Comparison of ENCODE assay signal across 1 cellular context in the genomic region with DNA sequence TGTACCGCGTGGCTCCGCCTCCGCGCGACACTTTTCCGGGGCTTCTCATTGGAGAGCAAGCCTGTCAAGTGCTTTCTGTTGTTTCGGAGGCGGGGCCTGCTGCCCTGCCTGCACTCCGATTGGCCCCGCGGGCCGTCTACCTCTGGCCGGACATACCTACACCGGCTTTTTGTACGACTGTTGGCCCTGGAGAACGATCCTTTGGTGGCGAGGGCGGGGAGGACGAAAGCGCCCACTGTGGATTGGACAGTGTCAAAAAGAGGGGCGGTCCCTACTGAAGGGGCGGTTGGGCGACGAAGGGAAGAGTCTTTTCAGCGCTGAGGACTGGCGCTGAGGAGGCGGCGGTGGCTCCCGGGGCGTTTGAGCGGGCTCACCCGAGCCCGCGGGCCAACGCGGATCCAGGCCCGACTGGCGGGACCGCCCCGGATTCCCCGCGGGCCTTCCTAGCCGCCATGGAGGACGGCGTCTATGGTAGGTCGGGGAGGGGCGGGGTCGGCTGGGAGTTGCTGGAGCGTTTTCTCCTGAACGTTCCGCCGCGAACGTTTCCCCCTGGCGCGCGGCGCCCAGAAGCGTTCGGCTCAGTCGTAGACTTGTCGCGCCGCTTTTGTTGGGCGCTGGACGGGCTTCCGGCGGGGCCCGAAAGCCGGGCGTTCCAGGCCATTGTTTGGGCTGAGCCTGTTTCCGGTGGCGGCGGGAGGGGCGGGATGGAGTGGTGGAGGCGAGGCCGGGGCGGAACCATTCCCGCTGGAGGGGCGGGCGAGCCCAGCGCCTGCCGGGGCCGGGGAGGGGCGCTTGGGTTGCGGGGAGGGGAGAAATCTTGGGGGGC.
TF ChIP-seq lines count a peak whose summit lies in the region.

A gene with protein sequence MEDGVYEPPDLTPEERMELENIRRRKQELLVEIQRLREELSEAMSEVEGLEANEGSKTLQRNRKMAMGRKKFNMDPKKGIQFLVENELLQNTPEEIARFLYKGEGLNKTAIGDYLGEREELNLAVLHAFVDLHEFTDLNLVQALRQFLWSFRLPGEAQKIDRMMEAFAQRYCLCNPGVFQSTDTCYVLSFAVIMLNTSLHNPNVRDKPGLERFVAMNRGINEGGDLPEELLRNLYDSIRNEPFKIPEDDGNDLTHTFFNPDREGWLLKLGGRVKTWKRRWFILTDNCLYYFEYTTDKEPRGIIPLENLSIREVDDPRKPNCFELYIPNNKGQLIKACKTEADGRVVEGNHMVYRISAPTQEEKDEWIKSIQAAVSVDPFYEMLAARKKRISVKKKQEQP (plus strand): TSS at position 314 of the 826 bp plus-strand sequence. CDS start 139 bp downstream, at position 453.

TF ChIP-seq in K562, 482 proteins besides CTCF, POLR2A, EP300 and RAD21 (continued from another document and continues in another):
- TF ChIP-seq, protein P1, sequence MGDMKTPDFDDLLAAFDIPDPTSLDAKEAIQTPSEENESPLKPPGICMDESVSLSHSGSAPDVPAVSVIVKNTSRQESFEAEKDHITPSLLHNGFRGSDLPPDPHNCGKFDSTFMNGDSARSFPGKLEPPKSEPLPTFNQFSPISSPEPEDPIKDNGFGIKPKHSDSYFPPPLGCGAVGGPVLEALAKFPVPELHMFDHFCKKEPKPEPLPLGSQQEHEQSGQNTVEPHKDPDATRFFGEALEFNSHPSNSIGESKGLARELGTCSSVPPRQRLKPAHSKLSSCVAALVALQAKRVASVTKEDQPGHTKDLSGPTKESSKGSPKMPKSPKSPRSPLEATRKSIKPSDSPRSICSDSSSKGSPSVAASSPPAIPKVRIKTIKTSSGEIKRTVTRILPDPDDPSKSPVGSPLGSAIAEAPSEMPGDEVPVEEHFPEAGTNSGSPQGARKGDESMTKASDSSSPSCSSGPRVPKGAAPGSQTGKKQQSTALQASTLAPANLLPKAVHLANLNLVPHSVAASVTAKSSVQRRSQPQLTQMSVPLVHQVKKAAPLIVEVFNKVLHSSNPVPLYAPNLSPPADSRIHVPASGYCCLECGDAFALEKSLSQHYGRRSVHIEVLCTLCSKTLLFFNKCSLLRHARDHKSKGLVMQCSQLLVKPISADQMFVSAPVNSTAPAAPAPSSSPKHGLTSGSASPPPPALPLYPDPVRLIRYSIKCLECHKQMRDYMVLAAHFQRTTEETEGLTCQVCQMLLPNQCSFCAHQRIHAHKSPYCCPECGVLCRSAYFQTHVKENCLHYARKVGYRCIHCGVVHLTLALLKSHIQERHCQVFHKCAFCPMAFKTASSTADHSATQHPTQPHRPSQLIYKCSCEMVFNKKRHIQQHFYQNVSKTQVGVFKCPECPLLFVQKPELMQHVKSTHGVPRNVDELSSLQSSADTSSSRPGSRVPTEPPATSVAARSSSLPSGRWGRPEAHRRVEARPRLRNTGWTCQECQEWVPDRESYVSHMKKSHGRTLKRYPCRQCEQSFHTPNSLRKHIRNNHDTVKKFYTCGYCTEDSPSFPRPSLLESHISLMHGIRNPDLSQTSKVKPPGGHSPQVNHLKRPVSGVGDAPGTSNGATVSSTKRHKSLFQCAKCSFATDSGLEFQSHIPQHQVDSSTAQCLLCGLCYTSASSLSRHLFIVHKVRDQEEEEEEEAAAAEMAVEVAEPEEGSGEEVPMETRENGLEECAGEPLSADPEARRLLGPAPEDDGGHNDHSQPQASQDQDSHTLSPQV (IDR thresholded peaks at IDR 0.05), result no peak
- no peak for TF ChIP-seq SMARCA4 (IDR thresholded peaks at IDR 0.05)
- peak; percentile 21 to 68; a peak in 3 of 4 replicates for TF ChIP-seq FOXK2 (conservative IDR thresholded peaks at IDR 0.05 in 1 of 2, IDR thresholded peaks at IDR 0.05 in 1 of 2; ENCODE audit: low read depth in 2 of 2)
- TF ChIP-seq, protein P2, sequence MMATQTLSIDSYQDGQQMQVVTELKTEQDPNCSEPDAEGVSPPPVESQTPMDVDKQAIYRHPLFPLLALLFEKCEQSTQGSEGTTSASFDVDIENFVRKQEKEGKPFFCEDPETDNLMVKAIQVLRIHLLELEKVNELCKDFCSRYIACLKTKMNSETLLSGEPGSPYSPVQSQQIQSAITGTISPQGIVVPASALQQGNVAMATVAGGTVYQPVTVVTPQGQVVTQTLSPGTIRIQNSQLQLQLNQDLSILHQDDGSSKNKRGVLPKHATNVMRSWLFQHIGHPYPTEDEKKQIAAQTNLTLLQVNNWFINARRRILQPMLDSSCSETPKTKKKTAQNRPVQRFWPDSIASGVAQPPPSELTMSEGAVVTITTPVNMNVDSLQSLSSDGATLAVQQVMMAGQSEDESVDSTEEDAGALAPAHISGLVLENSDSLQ (IDR thresholded peaks at IDR 0.05), result peak; percentile 100
- TF ChIP-seq, protein P3, sequence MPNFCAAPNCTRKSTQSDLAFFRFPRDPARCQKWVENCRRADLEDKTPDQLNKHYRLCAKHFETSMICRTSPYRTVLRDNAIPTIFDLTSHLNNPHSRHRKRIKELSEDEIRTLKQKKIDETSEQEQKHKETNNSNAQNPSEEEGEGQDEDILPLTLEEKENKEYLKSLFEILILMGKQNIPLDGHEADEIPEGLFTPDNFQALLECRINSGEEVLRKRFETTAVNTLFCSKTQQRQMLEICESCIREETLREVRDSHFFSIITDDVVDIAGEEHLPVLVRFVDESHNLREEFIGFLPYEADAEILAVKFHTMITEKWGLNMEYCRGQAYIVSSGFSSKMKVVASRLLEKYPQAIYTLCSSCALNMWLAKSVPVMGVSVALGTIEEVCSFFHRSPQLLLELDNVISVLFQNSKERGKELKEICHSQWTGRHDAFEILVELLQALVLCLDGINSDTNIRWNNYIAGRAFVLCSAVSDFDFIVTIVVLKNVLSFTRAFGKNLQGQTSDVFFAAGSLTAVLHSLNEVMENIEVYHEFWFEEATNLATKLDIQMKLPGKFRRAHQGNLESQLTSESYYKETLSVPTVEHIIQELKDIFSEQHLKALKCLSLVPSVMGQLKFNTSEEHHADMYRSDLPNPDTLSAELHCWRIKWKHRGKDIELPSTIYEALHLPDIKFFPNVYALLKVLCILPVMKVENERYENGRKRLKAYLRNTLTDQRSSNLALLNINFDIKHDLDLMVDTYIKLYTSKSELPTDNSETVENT (CRISPR knock-in tag; IDR thresholded peaks at IDR 0.05), result peak; percentile 66; the same call in 1 of the 2 replicates
- TF ChIP-seq, protein P4, sequence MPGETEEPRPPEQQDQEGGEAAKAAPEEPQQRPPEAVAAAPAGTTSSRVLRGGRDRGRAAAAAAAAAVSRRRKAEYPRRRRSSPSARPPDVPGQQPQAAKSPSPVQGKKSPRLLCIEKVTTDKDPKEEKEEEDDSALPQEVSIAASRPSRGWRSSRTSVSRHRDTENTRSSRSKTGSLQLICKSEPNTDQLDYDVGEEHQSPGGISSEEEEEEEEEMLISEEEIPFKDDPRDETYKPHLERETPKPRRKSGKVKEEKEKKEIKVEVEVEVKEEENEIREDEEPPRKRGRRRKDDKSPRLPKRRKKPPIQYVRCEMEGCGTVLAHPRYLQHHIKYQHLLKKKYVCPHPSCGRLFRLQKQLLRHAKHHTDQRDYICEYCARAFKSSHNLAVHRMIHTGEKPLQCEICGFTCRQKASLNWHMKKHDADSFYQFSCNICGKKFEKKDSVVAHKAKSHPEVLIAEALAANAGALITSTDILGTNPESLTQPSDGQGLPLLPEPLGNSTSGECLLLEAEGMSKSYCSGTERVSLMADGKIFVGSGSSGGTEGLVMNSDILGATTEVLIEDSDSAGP (CRISPR knock-in tag; IDR thresholded peaks at IDR 0.05), result no peak
- TF ChIP-seq, protein P5, sequence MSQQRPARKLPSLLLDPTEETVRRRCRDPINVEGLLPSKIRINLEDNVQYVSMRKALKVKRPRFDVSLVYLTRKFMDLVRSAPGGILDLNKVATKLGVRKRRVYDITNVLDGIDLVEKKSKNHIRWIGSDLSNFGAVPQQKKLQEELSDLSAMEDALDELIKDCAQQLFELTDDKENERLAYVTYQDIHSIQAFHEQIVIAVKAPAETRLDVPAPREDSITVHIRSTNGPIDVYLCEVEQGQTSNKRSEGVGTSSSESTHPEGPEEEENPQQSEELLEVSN (IDR thresholded peaks at IDR 0.05; ENCODE audit: borderline replicate concordance in 1 of 2, extremely low read depth in 1 of 2, insufficient read depth in 1 of 2, insufficient read length in 1 of 2, low read depth in 1 of 2, low read length in 1 of 2, poor library complexity in 1 of 2, severe bottlenecking in 1 of 2), result peak in 1 of 2 experiments; percentile 17
- no peak for TF ChIP-seq ZNF766 (CRISPR knock-in tag; conservative IDR thresholded peaks at IDR 0.05)
- no peak for TF ChIP-seq MEF2D (tag; conservative IDR thresholded peaks at IDR 0.05; ENCODE audit: low read depth)
- no peak for TF ChIP-seq MAFG (tag; conservative IDR thresholded peaks at IDR 0.05)
- no peak for TF ChIP-seq NR3C1 (CRISPR knock-in tag; IDR thresholded peaks at IDR 0.05)
- TF ChIP-seq, protein P6, sequence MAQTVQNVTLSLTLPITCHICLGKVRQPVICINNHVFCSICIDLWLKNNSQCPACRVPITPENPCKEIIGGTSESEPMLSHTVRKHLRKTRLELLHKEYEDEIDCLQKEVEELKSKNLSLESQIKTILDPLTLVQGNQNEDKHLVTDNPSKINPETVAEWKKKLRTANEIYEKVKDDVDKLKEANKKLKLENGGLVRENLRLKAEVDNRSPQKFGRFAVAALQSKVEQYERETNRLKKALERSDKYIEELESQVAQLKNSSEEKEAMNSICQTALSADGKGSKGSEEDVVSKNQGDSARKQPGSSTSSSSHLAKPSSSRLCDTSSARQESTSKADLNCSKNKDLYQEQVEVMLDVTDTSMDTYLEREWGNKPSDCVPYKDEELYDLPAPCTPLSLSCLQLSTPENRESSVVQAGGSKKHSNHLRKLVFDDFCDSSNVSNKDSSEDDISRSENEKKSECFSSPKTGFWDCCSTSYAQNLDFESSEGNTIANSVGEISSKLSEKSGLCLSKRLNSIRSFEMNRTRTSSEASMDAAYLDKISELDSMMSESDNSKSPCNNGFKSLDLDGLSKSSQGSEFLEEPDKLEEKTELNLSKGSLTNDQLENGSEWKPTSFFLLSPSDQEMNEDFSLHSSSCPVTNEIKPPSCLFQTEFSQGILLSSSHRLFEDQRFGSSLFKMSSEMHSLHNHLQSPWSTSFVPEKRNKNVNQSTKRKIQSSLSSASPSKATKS (CRISPR knock-in tag; IDR thresholded peaks at IDR 0.05), result no peak
- TF ChIP-seq MAZ (CRISPR knock-in tag; conservative IDR thresholded peaks at IDR 0.05 in 1 of 2, IDR thresholded peaks at IDR 0.05 in 1 of 2), result peak; percentile 78 to 93
- peak; percentile 46; the same call in 1 of the 2 replicates for TF ChIP-seq ZNF263 (CRISPR knock-in tag; IDR thresholded peaks at IDR 0.05; ENCODE audit: borderline replicate concordance)
- TF ChIP-seq, protein P7, sequence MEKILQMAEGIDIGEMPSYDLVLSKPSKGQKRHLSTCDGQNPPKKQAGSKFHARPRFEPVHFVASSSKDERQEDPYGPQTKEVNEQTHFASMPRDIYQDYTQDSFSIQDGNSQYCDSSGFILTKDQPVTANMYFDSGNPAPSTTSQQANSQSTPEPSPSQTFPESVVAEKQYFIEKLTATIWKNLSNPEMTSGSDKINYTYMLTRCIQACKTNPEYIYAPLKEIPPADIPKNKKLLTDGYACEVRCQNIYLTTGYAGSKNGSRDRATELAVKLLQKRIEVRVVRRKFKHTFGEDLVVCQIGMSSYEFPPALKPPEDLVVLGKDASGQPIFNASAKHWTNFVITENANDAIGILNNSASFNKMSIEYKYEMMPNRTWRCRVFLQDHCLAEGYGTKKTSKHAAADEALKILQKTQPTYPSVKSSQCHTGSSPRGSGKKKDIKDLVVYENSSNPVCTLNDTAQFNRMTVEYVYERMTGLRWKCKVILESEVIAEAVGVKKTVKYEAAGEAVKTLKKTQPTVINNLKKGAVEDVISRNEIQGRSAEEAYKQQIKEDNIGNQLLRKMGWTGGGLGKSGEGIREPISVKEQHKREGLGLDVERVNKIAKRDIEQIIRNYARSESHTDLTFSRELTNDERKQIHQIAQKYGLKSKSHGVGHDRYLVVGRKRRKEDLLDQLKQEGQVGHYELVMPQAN (IDR thresholded peaks at IDR 0.05; ENCODE audit: borderline replicate concordance), result peak; percentile 77
- TF ChIP-seq FOXJ2 (tag; IDR thresholded peaks at IDR 0.05), result no peak
- no peak for TF ChIP-seq ZNF408 (CRISPR knock-in tag; IDR thresholded peaks at IDR 0.05; ENCODE audit: low read depth)
- TF ChIP-seq, protein P8, sequence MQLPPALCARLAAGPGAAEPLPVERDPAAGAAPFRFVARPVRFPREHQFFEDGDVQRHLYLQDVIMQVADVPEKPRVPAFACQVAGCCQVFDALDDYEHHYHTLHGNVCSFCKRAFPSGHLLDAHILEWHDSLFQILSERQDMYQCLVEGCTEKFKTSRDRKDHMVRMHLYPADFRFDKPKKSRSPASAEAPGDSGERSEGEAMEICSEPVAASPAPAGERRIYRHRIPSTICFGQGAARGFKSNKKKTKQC (CRISPR knock-in tag; IDR thresholded peaks at IDR 0.05), result 0 out of 2 replicates have a peak, but pooled peaks have one; percentile 60
- no peak for TF ChIP-seq MAFF (IDR thresholded peaks at IDR 0.05; ENCODE audit: low read length)
- TF ChIP-seq JUNB (CRISPR knock-in tag; conservative IDR thresholded peaks at IDR 0.05), result no peak
- TF ChIP-seq, protein P9, sequence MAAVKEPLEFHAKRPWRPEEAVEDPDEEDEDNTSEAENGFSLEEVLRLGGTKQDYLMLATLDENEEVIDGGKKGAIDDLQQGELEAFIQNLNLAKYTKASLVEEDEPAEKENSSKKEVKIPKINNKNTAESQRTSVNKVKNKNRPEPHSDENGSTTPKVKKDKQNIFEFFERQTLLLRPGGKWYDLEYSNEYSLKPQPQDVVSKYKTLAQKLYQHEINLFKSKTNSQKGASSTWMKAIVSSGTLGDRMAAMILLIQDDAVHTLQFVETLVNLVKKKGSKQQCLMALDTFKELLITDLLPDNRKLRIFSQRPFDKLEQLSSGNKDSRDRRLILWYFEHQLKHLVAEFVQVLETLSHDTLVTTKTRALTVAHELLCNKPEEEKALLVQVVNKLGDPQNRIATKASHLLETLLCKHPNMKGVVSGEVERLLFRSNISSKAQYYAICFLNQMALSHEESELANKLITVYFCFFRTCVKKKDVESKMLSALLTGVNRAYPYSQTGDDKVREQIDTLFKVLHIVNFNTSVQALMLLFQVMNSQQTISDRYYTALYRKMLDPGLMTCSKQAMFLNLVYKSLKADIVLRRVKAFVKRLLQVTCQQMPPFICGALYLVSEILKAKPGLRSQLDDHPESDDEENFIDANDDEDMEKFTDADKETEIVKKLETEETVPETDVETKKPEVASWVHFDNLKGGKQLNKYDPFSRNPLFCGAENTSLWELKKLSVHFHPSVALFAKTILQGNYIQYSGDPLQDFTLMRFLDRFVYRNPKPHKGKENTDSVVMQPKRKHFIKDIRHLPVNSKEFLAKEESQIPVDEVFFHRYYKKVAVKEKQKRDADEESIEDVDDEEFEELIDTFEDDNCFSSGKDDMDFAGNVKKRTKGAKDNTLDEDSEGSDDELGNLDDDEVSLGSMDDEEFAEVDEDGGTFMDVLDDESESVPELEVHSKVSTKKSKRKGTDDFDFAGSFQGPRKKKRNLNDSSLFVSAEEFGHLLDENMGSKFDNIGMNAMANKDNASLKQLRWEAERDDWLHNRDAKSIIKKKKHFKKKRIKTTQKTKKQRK (IDR thresholded peaks at IDR 0.05; ENCODE audit: borderline replicate concordance, low read depth, low read length), result peak; percentile 97
- TF ChIP-seq CBX1 (IDR thresholded peaks at IDR 0.05; ENCODE audit: low read depth), result peak; percentile 91
- TF ChIP-seq KLF16 (IDR thresholded peaks at IDR 0.05), result no peak
- TF ChIP-seq ZBTB7A (IDR thresholded peaks at IDR 0.05; ENCODE audit: borderline replicate concordance, control insufficient read depth, low read depth, low read length), result peak; percentile 65
- TF ChIP-seq BHLHE40 (IDR thresholded peaks at IDR 0.05; ENCODE audit: low read length), result no peak
- TF ChIP-seq, protein P10, sequence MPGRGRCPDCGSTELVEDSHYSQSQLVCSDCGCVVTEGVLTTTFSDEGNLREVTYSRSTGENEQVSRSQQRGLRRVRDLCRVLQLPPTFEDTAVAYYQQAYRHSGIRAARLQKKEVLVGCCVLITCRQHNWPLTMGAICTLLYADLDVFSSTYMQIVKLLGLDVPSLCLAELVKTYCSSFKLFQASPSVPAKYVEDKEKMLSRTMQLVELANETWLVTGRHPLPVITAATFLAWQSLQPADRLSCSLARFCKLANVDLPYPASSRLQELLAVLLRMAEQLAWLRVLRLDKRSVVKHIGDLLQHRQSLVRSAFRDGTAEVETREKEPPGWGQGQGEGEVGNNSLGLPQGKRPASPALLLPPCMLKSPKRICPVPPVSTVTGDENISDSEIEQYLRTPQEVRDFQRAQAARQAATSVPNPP (IDR thresholded peaks at IDR 0.05; ENCODE audit: borderline replicate concordance, insufficient read depth, insufficient read length), result no peak
- TF ChIP-seq ZNF699 (CRISPR knock-in tag; IDR thresholded peaks at IDR 0.05; ENCODE audit: insufficient replicate concordance), result no peak
